Comparison of ENCODE assay signal across 1 cellular context in the genomic region with DNA sequence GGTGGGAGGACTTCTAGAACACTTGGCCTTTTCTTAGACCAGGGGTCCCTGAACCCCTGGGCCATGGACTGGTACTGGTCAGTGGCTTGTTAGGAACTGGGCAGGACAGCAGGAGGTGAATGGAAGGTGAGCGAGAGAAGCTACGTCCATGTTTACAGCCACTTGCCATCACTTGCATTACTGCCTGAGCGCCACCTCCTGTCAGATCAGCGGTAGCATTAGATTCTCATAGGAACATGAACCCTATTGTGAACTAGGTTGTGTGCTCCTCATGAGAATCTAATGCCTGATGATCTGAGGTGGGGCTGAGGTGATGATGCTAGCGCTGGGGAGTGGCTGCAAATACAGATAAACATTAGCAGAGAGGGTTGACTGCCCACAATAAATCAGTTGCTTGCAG.
TF ChIP-seq lines count a peak whose summit lies in the region.

No MANE protein-coding gene starts in this region.

TF ChIP-seq in K562, 482 proteins besides CTCF, POLR2A, EP300 and RAD21 (continued from another document):
- TF ChIP-seq, protein P1, sequence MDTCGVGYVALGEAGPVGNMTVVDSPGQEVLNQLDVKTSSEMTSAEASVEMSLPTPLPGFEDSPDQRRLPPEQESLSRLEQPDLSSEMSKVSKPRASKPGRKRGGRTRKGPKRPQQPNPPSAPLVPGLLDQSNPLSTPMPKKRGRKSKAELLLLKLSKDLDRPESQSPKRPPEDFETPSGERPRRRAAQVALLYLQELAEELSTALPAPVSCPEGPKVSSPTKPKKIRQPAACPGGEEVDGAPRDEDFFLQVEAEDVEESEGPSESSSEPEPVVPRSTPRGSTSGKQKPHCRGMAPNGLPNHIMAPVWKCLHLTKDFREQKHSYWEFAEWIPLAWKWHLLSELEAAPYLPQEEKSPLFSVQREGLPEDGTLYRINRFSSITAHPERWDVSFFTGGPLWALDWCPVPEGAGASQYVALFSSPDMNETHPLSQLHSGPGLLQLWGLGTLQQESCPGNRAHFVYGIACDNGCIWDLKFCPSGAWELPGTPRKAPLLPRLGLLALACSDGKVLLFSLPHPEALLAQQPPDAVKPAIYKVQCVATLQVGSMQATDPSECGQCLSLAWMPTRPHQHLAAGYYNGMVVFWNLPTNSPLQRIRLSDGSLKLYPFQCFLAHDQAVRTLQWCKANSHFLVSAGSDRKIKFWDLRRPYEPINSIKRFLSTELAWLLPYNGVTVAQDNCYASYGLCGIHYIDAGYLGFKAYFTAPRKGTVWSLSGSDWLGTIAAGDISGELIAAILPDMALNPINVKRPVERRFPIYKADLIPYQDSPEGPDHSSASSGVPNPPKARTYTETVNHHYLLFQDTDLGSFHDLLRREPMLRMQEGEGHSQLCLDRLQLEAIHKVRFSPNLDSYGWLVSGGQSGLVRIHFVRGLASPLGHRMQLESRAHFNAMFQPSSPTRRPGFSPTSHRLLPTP (IDR thresholded peaks at IDR 0.05; ENCODE audit: borderline replicate concordance, extremely low read depth, insufficient read length), result no peak
- TF ChIP-seq ZNF24 (IDR thresholded peaks at IDR 0.05) (no peak), U2AF1 (optimal IDR thresholded peaks at IDR 0.05; ENCODE audit: low read depth, low read length) (no peak), RBM39 (optimal IDR thresholded peaks at IDR 0.05; ENCODE audit: low read depth, low read length) (no peak), ZNF143 (CRISPR knock-in tag; IDR thresholded peaks at IDR 0.05) (no peak), NFATC3 (IDR thresholded peaks at IDR 0.05) (no peak), NCOR1 (IDR thresholded peaks at IDR 0.05) (no peak), NR2C1 (IDR thresholded peaks at IDR 0.05) (no peak), NR2C1 (tag; IDR thresholded peaks at IDR 0.05) (no peak), TEAD4 (IDR thresholded peaks at IDR 0.05; ENCODE audit: low read length) (no peak), TEAD4 (CRISPR knock-in tag; IDR thresholded peaks at IDR 0.05; ENCODE audit: borderline replicate concordance) (no peak)
- TF ChIP-seq, protein P2, sequence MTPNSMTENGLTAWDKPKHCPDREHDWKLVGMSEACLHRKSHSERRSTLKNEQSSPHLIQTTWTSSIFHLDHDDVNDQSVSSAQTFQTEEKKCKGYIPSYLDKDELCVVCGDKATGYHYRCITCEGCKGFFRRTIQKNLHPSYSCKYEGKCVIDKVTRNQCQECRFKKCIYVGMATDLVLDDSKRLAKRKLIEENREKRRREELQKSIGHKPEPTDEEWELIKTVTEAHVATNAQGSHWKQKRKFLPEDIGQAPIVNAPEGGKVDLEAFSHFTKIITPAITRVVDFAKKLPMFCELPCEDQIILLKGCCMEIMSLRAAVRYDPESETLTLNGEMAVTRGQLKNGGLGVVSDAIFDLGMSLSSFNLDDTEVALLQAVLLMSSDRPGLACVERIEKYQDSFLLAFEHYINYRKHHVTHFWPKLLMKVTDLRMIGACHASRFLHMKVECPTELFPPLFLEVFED (CRISPR knock-in tag; conservative IDR thresholded peaks at IDR 0.05), result no peak
- TF ChIP-seq, protein P3, sequence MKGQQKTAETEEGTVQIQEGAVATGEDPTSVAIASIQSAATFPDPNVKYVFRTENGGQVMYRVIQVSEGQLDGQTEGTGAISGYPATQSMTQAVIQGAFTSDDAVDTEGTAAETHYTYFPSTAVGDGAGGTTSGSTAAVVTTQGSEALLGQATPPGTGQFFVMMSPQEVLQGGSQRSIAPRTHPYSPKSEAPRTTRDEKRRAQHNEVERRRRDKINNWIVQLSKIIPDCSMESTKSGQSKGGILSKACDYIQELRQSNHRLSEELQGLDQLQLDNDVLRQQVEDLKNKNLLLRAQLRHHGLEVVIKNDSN (CRISPR knock-in tag; IDR thresholded peaks at IDR 0.05), result no peak
